In the genomic region with DNA sequence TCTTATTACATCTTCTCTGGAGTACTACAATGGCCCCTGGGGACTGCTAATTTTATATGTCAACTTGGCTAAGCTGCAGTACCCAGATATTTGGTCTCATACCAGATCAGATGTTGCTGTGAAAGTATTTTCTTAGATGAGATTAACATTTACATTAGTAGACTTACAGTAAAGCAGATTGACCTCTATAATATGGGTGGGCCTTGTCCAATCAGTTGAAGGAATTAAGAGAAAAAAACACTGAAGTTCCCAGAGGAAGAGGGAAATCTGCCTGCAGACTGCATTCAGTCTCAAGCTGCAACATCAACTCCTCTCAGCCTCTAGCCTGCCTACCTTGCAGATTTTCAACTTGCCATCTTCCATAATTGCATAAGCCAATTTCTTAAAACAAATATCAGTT, we compare ENCODE assay signal across 8 cellular contexts.
"Had no signal": no experiment of that assay in that cellular context is flagged by ENCODE, and none has a peak within 500 bp of the region (broad histone marks: within the 10 kb centered on the region; RNA-seq: fewer than 3 reads in every experiment).

No MANE protein-coding gene starts in this region.

- H3K36me3 ChIP-seq: HAP-1 had no signal

- DNase-seq: H7, IMR-90, KBM-7 had no signal

- H3K4me3 ChIP-seq: GM23338, HAP-1 had no signal

- H3K4me1 Mint-ChIP-seq: GM23338 had no signal

- H3K9me3 ChIP-seq: HAP-1 had no signal

- H3K27ac Mint-ChIP-seq: GM23338 had no signal

- ATAC-seq: GM23338, HCT116 had no signal

- FAIRE-seq: H1, HTR-8/SVneo had no signal

- H3K4me3 Mint-ChIP-seq: GM23338 had no signal

- H3K4me1 ChIP-seq: HAP-1 had no signal

- H3K4me2 ChIP-seq: GM23338 had no signal

- H2AFZ ChIP-seq: GM23338 had no signal
